ENCODE assay signal across 14 cellular contexts in the genomic region with DNA sequence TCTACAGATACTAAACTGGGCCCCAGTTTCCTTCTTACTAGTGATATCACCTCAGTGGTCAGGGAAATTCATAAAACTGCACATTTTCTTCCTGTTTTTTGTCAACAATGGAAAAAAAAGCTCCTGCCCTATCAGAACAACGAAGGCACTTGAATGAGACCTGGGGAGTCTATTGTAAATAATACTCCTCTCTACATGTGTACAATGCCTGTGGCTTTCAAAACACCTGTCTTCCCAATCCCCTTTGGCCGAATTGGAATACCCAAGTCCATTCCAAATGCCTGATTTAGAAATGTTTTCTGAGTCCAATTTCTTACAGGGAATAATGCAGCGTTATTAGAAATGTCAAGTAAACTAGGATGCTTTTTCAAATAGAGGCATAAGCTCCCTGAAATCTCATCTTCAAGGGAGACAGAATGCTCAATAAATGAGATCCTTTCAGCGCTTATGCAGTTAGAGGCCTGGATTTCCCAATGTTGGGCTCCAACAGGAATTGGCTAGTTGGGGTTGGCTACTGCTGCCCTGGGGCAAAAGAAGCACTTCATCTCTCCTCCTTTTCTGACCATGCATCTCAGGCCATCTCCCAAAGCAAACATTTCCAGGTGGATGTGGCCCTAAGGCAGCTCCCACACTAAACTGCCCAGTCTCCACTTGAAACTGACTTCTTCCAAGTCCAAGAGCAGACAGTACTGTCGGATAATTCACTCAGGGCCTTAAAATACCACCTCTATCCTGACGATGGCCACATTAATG.
DNase-seq lines count a peak whose midpoint lies in the region; ATAC-seq, FAIRE-seq and TF ChIP-seq lines count a peak whose summit lies in the region.
"Had no signal": no experiment of that assay in that cellular context is flagged by ENCODE, and none has a peak within 500 bp of the region (broad histone marks: within the 10 kb centered on the region; RNA-seq: fewer than 3 reads in every experiment).

No MANE protein-coding gene starts in this region.

- WGBS in small intestine, 3 donors: 77 to 82% (median 78%) methylated on average over 6 of the region's 6 CpGs
- 84% methylated on average over 6 of the region's 6 CpGs for WGBS in tibial nerve, 2 donors
- WGBS in upper lobe of left lung, 2 donors: 81 to 86% methylated on average over 6 of the region's 6 CpGs

- H3K27ac ChIP-seq in small intestine (ENCODE audit: low read depth in 1 of 2, low read length in 1 of 2) (peak overlapping the region; percentile 15 to 79), tibial nerve (peak overlapping the region in 1 of 4 donors; percentile 78), upper lobe of left lung (peak overlapping the region in 2 of 4 donors; percentile 62 to 72)
- H3K27ac ChIP-seq: esophagus muscularis mucosa, SJCRH30 had no signal

- TF ChIP-seq CTCF in tibial nerve (IDR thresholded peaks at IDR 0.05): no peak
- no peak for TF ChIP-seq CTCF in upper lobe of left lung (IDR thresholded peaks at IDR 0.05)

- peaks cover 96% of the 10 kb centered on the region for H3K36me3 Mint-ChIP-seq in activated T-cell treated with anti-CD3 and anti-CD28 coated beads, Interleukin-2, amount 50 U/mL, for 24 hours (ENCODE audit: low read depth)
- peaks cover 83% of the 10 kb centered on the region for H3K36me3 Mint-ChIP-seq in activated T-helper 17 cell treated with anti-CD3 and anti-CD28 coated beads, Interleukin-2, amount 50 U/mL, for 72 hours (ENCODE audit: low read depth)
- H3K36me3 Mint-ChIP-seq: WTC11 had no signal

- peak overlapping the region; percentile 61 for H3K4me3 Mint-ChIP-seq in activated T-cell treated with anti-CD3 and anti-CD28 coated beads, Interleukin-2, amount 50 U/mL, for 24 hours
- H3K4me3 Mint-ChIP-seq in activated T-helper 17 cell treated with anti-CD3 and anti-CD28 coated beads, Interleukin-2, amount 50 U/mL, for 72 hours: peak overlapping the region; percentile 85
- H3K4me3 Mint-ChIP-seq: WTC11 had no signal

- H3K9me3 Mint-ChIP-seq in activated T-cell treated with anti-CD3 and anti-CD28 coated beads, Interleukin-2, amount 50 U/mL, for 24 hours: no peaks in the 10 kb centered on the region
- H3K9me3 Mint-ChIP-seq in activated T-helper 17 cell treated with anti-CD3 and anti-CD28 coated beads, Interleukin-2, amount 50 U/mL, for 72 hours: no peaks in the 10 kb centered on the region
- H3K9me3 Mint-ChIP-seq: WTC11 had no signal

- ATAC-seq in activated T-helper 17 cell treated with anti-CD3 and anti-CD28 coated beads, Interleukin-2, amount 50 U/mL, for 72 hours (replicated peaks): no peak
- ATAC-seq in upper lobe of left lung (ENCODE audit: low FRiP score in 2 of 2): no peak
- ATAC-seq: WTC11 had no signal

- no peaks in the 10 kb centered on the region for H3K27me3 Mint-ChIP-seq in activated T-cell treated with anti-CD3 and anti-CD28 coated beads, Interleukin-2, amount 50 U/mL, for 24 hours
- H3K27me3 Mint-ChIP-seq in activated T-helper 17 cell treated with anti-CD3 and anti-CD28 coated beads, Interleukin-2, amount 50 U/mL, for 72 hours: no peaks in the 10 kb centered on the region

- H3K4me1 ChIP-seq in small intestine (ENCODE audit: control insufficient read depth in 2 of 2, insufficient read depth in 1 of 2, low read depth in 1 of 2, low read length in 1 of 2): peaks cover 0 to 3% of the 10 kb centered on the region in 2 donors
- peaks cover 0 to 45% (median 11%) of the 10 kb centered on the region in 4 donors for H3K4me1 ChIP-seq in tibial nerve
- H3K4me1 ChIP-seq in upper lobe of left lung: peaks cover 0 to 14% (median 6%) of the 10 kb centered on the region in 4 donors
- H3K4me1 ChIP-seq: SJCRH30 had no signal

- H3K36me3 ChIP-seq in small intestine (ENCODE audit: control insufficient read depth in 2 of 2, insufficient read depth in 2 of 2, low read length in 2 of 2): no peaks in the 10 kb centered on the region
- no peaks in the 10 kb centered on the region for H3K36me3 ChIP-seq in tibial nerve
- H3K36me3 ChIP-seq in upper lobe of left lung: no peaks in the 10 kb centered on the region
- H3K36me3 ChIP-seq: SJCRH30 had no signal

- TF ChIP-seq EP300 in tibial nerve (IDR thresholded peaks at IDR 0.05) (no peak), upper lobe of left lung (IDR thresholded peaks at IDR 0.05) (no peak)

- peaks cover 79% of the 10 kb centered on the region for H3K4me1 Mint-ChIP-seq in activated T-cell treated with anti-CD3 and anti-CD28 coated beads, Interleukin-2, amount 50 U/mL, for 24 hours (ENCODE audit: low read depth)
- H3K4me1 Mint-ChIP-seq in activated T-helper 17 cell treated with anti-CD3 and anti-CD28 coated beads, Interleukin-2, amount 50 U/mL, for 72 hours: peaks cover 62% of the 10 kb centered on the region

- FAIRE-seq in small intestine (lab: Jason Lieb, UNC): no peak

- TF ChIP-seq POLR2A in tibial nerve (IDR thresholded peaks at IDR 0.05) (no peak), upper lobe of left lung (IDR thresholded peaks at IDR 0.05) (no peak)

- H3K27me3 ChIP-seq in small intestine (ENCODE audit: control insufficient read depth in 2 of 2, insufficient read depth in 2 of 2, low read length in 2 of 2): no peaks in the 10 kb centered on the region
- no peaks in the 10 kb centered on the region for H3K27me3 ChIP-seq in tibial nerve
- no peaks in the 10 kb centered on the region for H3K27me3 ChIP-seq in upper lobe of left lung
- H3K27me3 ChIP-seq: esophagus muscularis mucosa had no signal

- no peak for DNase-seq in activated T-cell treated with anti-CD3 and anti-CD28 coated beads, Interleukin-2, amount 50 U/mL, for 24 hours
- DNase-seq in activated T-cell treated with anti-CD3 and anti-CD28 coated beads, Interleukin-2, amount 50 U/mL, for 1 hour: no peak
- DNase-seq in NCI-H146 treated with DMSO at 0.1 percent for 48 hours (lab: John Stamatoyannopoulos, UW; ENCODE audit: unreplicated experiment): peak; percentile 33
- DNase-seq in small intestine: no peak
- no peak for DNase-seq in tibial nerve (ENCODE audit: low spot score in 2 of 2)
- no peak for DNase-seq in upper lobe of left lung
- DNase-seq in NOMO-1 treated with dmso at 0.1 percent for 144 hours (lab: John Stamatoyannopoulos, UW; ENCODE audit: unreplicated experiment): no peak
- DNase-seq: H7, NCI-H82, SJCRH30 had no signal

- no peaks in the 10 kb centered on the region for H3K9me3 ChIP-seq in small intestine (ENCODE audit: control insufficient read depth, low read depth)
- H3K9me3 ChIP-seq in tibial nerve: no peaks in the 10 kb centered on the region
- H3K9me3 ChIP-seq in upper lobe of left lung: no peaks in the 10 kb centered on the region
- H3K9me3 ChIP-seq: esophagus muscularis mucosa, SJCRH30 had no signal

- H3K27ac Mint-ChIP-seq in activated T-cell treated with anti-CD3 and anti-CD28 coated beads, Interleukin-2, amount 50 U/mL, for 24 hours: peak overlapping the region; percentile 99
- peak overlapping the region; percentile 98 for H3K27ac Mint-ChIP-seq in activated T-helper 17 cell treated with anti-CD3 and anti-CD28 coated beads, Interleukin-2, amount 50 U/mL, for 72 hours
- H3K27ac Mint-ChIP-seq: WTC11 had no signal

- H3K4me3 ChIP-seq in small intestine (ENCODE audit: low read depth in 1 of 2, low read length in 2 of 2) (no peak overlapping the region), tibial nerve (no peak overlapping the region), upper lobe of left lung (no peak overlapping the region)
- H3K4me3 ChIP-seq: esophagus muscularis mucosa, lung, SJCRH30 had no signal
